Comparison of ENCODE assay signal across 16 cellular contexts in the genomic region with DNA sequence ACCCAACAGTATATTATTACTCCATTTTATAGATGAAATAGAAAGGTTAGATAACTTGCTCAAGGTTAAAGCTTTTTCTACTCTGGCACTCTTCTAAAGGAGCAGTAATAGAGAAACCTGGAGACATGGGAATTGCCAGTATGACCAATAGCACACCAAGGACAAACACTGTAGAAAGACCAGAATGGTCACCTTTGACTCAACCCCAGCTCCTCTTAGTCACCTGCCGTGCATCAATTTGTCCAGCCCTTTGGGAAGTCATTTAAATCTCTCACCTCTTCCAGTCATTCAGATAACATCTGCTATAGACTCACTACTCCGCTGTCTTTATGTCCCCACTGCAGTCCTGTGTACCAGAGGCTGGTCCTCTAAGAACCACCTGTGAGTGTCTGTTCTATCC. TPM values are rescaled to one million over a fixed set of nuclear protein-coding genes. Genes with fewer than 3 reads are reported as not detected.
"Had no signal": no experiment of that assay in that cellular context is flagged by ENCODE, and none has a peak within 500 bp of the region (broad histone marks: within the 10 kb centered on the region; RNA-seq: fewer than 3 reads in every experiment).

No MANE protein-coding gene starts in this region.

- H3K4me3 ChIP-seq: dorsolateral prefrontal cortex, esophagus muscularis mucosa, tibial nerve had no signal

- H3K27me3 ChIP-seq: dorsolateral prefrontal cortex, esophagus muscularis mucosa, tibial nerve had no signal

- H3K27me3 Mint-ChIP-seq: activated CD4-positive, alpha-beta memory T cell treated with anti-CD3 and anti-CD28 coated beads, Interleukin-2, amount 10 ng/mL, durations not matched to agents 7 days and 5 days; activated CD4-positive, alpha-beta T cell treated with anti-CD3 and anti-CD28 coated beads for 36 hours; activated CD8-positive, alpha-beta memory T cell treated with anti-CD3 and anti-CD28 coated beads, Interleukin-2, amount 10 ng/mL, durations not matched to agents 7 days and 5 days had no signal

- H3K9me3 ChIP-seq: esophagus muscularis mucosa, tibial nerve had no signal

- ATAC-seq: activated CD4-positive, alpha-beta T cell treated with anti-CD3 and anti-CD28 coated beads for 36 hours; activated CD8-positive, alpha-beta memory T cell treated with anti-CD3 and anti-CD28 coated beads, Interleukin-2, amount 10 ng/mL, durations not matched to agents 7 days and 5 days; left cardiac atrium; stimulated activated naive CD8-positive, alpha-beta T cell treated with anti-CD3 and anti-CD28 coated beads, Interleukin-15, Interleukin-2, amounts not matched to agents 100 U/mL and 50 U/mL, for 24 hours had no signal

- H3K9me3 Mint-ChIP-seq: activated naive CD4-positive, alpha-beta T cell treated with anti-CD3 and anti-CD28 coated beads for 36 hours; nephron had no signal

- H3K36me3 ChIP-seq: esophagus muscularis mucosa, tibial nerve had no signal

- H3K27ac Mint-ChIP-seq: activated CD4-positive, alpha-beta T cell treated with anti-CD3 and anti-CD28 coated beads for 36 hours; activated CD8-positive, alpha-beta memory T cell treated with anti-CD3 and anti-CD28 coated beads, Interleukin-2, amount 10 ng/mL, durations not matched to agents 7 days and 5 days; activated naive CD4-positive, alpha-beta T cell treated with anti-CD3 and anti-CD28 coated beads for 36 hours; brain had no signal

- H3K4me3 Mint-ChIP-seq: activated CD4-positive, alpha-beta memory T cell treated with anti-CD3 and anti-CD28 coated beads, Interleukin-2, amount 10 ng/mL, durations not matched to agents 7 days and 5 days; activated CD4-positive, alpha-beta T cell treated with anti-CD3 and anti-CD28 coated beads for 36 hours; activated CD8-positive, alpha-beta memory T cell treated with anti-CD3 and anti-CD28 coated beads, Interleukin-2, amount 10 ng/mL, durations not matched to agents 7 days and 5 days; activated naive CD4-positive, alpha-beta T cell treated with anti-CD3 and anti-CD28 coated beads for 36 hours; nephron had no signal

- DNase-seq: activated CD4-positive, alpha-beta memory T cell treated with anti-CD3 and anti-CD28 coated beads, Interleukin-2, amount 10 ng/mL, durations not matched to agents 7 days and 5 days; activated CD4-positive, alpha-beta T cell treated with anti-CD3 and anti-CD28 coated beads for 36 hours; activated CD8-positive, alpha-beta memory T cell treated with anti-CD3 and anti-CD28 coated beads, Interleukin-2, amount 10 ng/mL, durations not matched to agents 7 days and 5 days; activated naive CD4-positive, alpha-beta T cell treated with anti-CD3 and anti-CD28 coated beads for 36 hours; anterior cingulate cortex; central memory CD4-positive, alpha-beta T cell; dorsolateral prefrontal cortex; left cardiac atrium; occipital lobe; posterior cingulate gyrus; stimulated activated naive CD8-positive, alpha-beta T cell treated with anti-CD3 and anti-CD28 coated beads, Interleukin-15, Interleukin-2, amounts not matched to agents 100 U/mL and 50 U/mL, for 24 hours had no signal

- H3K27ac ChIP-seq: dorsolateral prefrontal cortex, esophagus muscularis mucosa had no signal

RNA-seq across cellular contexts. Expression of a gene that starts 23.9 kb away (rescaled TPM):
- total RNA-seq: activated CD4-positive, alpha-beta T cell treated with anti-CD3 and anti-CD28 coated beads for 36 hours; activated CD8-positive, alpha-beta memory T cell treated with anti-CD3 and anti-CD28 coated beads, Interleukin-2, amount 10 ng/mL, durations not matched to agents 7 days and 5 days; activated naive CD4-positive, alpha-beta T cell treated with anti-CD3 and anti-CD28 coated beads for 36 hours; T-helper 2 cell treated with Interferon-gamma antibody and Interleukin-4, amounts not matched to agents 100 ng/mL and 5 ng/mL, for 36 hours had no signal
